Comparison of ENCODE assay signal across 20 cellular contexts in the genomic region with DNA sequence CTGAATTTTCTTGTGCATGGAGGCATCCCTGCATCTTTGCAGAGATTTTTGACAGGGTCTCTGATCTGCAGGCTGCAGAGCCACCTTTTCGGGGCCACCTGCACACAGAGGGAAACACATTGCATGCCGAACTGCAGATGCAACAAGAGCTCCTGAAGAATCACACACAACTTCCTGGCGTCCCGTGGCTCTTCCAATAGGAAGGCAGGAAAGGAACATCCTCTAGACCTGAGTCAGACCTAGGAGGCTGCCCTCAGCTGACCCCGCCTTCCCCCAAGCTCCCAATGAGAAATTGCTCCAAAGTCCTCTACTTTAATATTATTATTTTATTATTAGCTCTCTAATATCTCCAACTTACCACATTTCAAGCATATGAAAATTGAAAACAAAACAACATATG.
DNase-seq lines count a peak whose midpoint lies in the region; ATAC-seq and TF ChIP-seq lines count a peak whose summit lies in the region.
"Had no signal": no experiment of that assay in that cellular context is flagged by ENCODE, and none has a peak within 500 bp of the region (broad histone marks: within the 10 kb centered on the region; RNA-seq: fewer than 3 reads in every experiment).

No MANE protein-coding gene starts in this region.

- H3K4me3 Mint-ChIP-seq in GM23338, result no peak overlapping the region

- in situ Hi-C loops in SK-MEL-5 (cut with HindIII; ENCODE audit: low pct_unique_long_range_greater_than_20kb, low sequenced_read_pairs), result no loop called here

- H3K9me3 Mint-ChIP-seq in GM23338, result 0 out of 3 replicates have a peak, but pooled peaks cover 2% of the 10 kb centered on the region

- H3K4me1 Mint-ChIP-seq in GM23338, result peaks cover 15% of the 10 kb centered on the region; the same call in 2 of the 3 replicates

- TF ChIP-seq CTCF in GM23338 (conservative IDR thresholded peaks at IDR 0.05; ENCODE audit: low read depth in 2 of 2) (no peak), WERI-Rb-1 (IDR thresholded peaks at IDR 0.05; ENCODE audit: low read depth, low read length) (no peak)

- no peaks in the 10 kb centered on the region for H3K36me3 ChIP-seq in GM23338 (ENCODE audit: insufficient read depth)
- H3K36me3 ChIP-seq in WERI-Rb-1, result no peaks in the 10 kb centered on the region
- H3K36me3 ChIP-seq: BE2C, HAP-1, MG63 had no signal

- no peaks in the 10 kb centered on the region for H4K20me1 ChIP-seq in GM23338 (replicated peaks; ENCODE audit: insufficient read depth)

- H3K27me3 ChIP-seq in GM23338 (ENCODE audit: insufficient read depth), result no peaks in the 10 kb centered on the region
- H3K27me3 ChIP-seq in WERI-Rb-1 (ENCODE audit: insufficient read depth, low read depth, severe bottlenecking), result peaks cover 61% of the 10 kb centered on the region
- H3K27me3 ChIP-seq: MG63 had no signal

- H3K4me2 ChIP-seq in GM23338, result no peak overlapping the region

- no peaks in the 10 kb centered on the region for H3K9me3 ChIP-seq in WERI-Rb-1 (ENCODE audit: severe bottlenecking)
- H3K9me3 ChIP-seq: BE2C, HAP-1, MG63 had no signal

- H3F3A ChIP-seq in GM23338 (replicated peaks; ENCODE audit: low read depth), result no peaks in the 10 kb centered on the region

- H3K79me2 ChIP-seq in GM23338 (replicated peaks; ENCODE audit: insufficient read depth), result no peaks in the 10 kb centered on the region

- no peaks in the 10 kb centered on the region for H3K27me3 Mint-ChIP-seq in GM23338 (ENCODE audit: insufficient read depth, low read depth, poor library complexity)

- no peaks in the 10 kb centered on the region for H3K4me1 ChIP-seq in GM23338 (ENCODE audit: insufficient read depth)
- H3K4me1 ChIP-seq: BE2C, HAP-1 had no signal

- no peaks in the 10 kb centered on the region for H3K9me2 ChIP-seq in GM23338 (ENCODE audit: insufficient read depth)

- H3K36me3 Mint-ChIP-seq in GM23338 (ENCODE audit: low read depth), result no peaks in the 10 kb centered on the region

- H2AFZ ChIP-seq in GM23338, result peak overlapping the region; percentile 76; the same call in 1 of the 2 replicates

- ATAC-seq in GM23338 (peak; percentile 62; the same call in 2 of the 3 replicates), HG02642 (IDR thresholded peaks at IDR 0.05; ENCODE audit: poor library complexity, unreplicated experiment) (no peak)

- DNase-seq in Daoy (ENCODE audit: low read depth), result peak; percentile 43
- peak; percentile 43 for DNase-seq in GM23338 (ENCODE audit: low spot score)
- peak; percentile 10 for DNase-seq in SK-MEL-5 (ENCODE audit: low read depth, low spot score)
- peak; percentile 27 for DNase-seq in iPS-NIHi7 (ENCODE audit: extremely low spot score)
- DNase-seq in HT-29 (ENCODE audit: low spot score), result no peak
- DNase-seq in activated naive CD4-positive, alpha-beta T cell treated with anti-CD3 and anti-CD28 coated beads, Interleukin-2, amount 50 U/mL, for 16 hours, result no peak
- DNase-seq in WERI-Rb-1, result no peak
- DNase-seq: BE2C, COR-L47, DMS79, Karpas-422, MG63, NCI-H1417, NCI-H187, NCI-H446, OCI-M1, SHP77 had no signal

- H3K27ac ChIP-seq in GM23338 (ENCODE audit: low read depth), result no peak overlapping the region
- no peak overlapping the region for H3K27ac ChIP-seq in WERI-Rb-1
- H3K27ac ChIP-seq: SK-N-MC had no signal

- no peak overlapping the region for H3K4me3 ChIP-seq in GM23338
- no peak overlapping the region for H3K4me3 ChIP-seq in WERI-Rb-1 (ENCODE audit: low read depth, low read length)
- H3K4me3 ChIP-seq: HAP-1, MG63, SK-N-MC had no signal

- no peak overlapping the region for H3K27ac Mint-ChIP-seq in GM23338

TF ChIP-seq in GM23338, 12 proteins besides CTCF, POLR2A, EP300 and RAD21:
- TF ChIP-seq, protein P1, sequence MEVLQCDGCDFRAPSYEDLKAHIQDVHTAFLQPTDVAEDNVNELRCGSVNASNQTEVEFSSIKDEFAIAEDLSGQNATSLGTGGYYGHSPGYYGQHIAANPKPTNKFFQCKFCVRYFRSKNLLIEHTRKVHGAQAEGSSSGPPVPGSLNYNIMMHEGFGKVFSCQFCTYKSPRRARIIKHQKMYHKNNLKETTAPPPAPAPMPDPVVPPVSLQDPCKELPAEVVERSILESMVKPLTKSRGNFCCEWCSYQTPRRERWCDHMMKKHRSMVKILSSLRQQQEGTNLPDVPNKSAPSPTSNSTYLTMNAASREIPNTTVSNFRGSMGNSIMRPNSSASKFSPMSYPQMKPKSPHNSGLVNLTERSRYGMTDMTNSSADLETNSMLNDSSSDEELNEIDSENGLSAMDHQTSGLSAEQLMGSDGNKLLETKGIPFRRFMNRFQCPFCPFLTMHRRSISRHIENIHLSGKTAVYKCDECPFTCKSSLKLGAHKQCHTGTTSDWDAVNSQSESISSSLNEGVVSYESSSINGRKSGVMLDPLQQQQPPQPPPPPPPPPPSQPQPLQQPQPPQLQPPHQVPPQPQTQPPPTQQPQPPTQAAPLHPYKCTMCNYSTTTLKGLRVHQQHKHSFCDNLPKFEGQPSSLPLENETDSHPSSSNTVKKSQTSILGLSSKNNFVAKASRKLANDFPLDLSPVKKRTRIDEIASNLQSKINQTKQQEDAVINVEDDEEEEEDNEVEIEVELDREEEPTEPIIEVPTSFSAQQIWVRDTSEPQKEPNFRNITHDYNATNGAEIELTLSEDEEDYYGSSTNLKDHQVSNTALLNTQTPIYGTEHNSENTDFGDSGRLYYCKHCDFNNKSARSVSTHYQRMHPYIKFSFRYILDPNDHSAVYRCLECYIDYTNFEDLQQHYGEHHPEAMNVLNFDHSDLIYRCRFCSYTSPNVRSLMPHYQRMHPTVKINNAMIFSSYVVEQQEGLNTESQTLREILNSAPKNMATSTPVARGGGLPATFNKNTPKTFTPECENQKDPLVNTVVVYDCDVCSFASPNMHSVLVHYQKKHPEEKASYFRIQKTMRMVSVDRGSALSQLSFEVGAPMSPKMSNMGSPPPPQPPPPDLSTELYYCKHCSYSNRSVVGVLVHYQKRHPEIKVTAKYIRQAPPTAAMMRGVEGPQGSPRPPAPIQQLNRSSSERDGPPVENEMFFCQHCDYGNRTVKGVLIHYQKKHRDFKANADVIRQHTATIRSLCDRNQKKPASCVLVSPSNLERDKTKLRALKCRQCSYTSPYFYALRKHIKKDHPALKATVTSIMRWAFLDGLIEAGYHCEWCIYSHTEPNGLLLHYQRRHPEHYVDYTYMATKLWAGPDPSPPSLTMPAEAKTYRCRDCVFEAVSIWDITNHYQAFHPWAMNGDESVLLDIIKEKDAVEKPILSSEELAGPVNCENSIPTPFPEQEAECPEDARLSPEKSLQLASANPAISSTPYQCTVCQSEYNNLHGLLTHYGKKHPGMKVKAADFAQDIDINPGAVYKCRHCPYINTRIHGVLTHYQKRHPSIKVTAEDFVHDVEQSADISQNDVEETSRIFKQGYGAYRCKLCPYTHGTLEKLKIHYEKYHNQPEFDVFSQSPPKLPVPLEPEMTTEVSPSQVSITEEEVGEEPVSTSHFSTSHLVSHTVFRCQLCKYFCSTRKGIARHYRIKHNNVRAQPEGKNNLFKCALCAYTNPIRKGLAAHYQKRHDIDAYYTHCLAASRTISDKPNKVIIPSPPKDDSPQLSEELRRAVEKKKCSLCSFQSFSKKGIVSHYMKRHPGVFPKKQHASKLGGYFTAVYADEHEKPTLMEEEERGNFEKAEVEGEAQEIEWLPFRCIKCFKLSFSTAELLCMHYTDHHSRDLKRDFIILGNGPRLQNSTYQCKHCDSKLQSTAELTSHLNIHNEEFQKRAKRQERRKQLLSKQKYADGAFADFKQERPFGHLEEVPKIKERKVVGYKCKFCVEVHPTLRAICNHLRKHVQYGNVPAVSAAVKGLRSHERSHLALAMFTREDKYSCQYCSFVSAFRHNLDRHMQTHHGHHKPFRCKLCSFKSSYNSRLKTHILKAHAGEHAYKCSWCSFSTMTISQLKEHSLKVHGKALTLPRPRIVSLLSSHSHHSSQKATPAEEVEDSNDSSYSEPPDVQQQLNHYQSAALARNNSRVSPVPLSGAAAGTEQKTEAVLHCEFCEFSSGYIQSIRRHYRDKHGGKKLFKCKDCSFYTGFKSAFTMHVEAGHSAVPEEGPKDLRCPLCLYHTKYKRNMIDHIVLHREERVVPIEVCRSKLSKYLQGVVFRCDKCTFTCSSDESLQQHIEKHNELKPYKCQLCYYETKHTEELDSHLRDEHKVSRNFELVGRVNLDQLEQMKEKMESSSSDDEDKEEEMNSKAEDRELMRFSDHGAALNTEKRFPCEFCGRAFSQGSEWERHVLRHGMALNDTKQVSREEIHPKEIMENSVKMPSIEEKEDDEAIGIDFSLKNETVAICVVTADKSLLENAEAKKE (CRISPR knock-in tag; IDR thresholded peaks at IDR 0.05), result no peak
- TF ChIP-seq NANOG (IDR thresholded peaks at IDR 0.05; ENCODE audit: borderline replicate concordance), result no peak
- TF ChIP-seq ZNF331 (CRISPR knock-in tag; IDR thresholded peaks at IDR 0.05; ENCODE audit: low read depth), result no peak

Comparison
In these comparisons a context has a peak if more than half of its experiments do, and no peak if none do; other contexts are left out.
1. DNase-seq: peak in Daoy (single experiment), GM23338 (single experiment), SK-MEL-5 (single experiment) and iPS-NIHi7 (single experiment); none in HT-29 (single experiment), activated naive CD4-positive, alpha-beta T cell treated with anti-CD3 and anti-CD28 coated beads, Interleukin-2, amount 50 U/mL, for 16 hours (single experiment) and WERI-Rb-1 (single experiment).